20 cellular contexts compared by ENCODE assay signal in genomic region chr13:37209621-37210020, GRCh38.
"Had no signal": no experiment of that assay in that cellular context is flagged by ENCODE, and none has a peak within 500 bp of the region (broad histone marks: within the 10 kb centered on the region; RNA-seq: fewer than 3 reads in every experiment).

No MANE protein-coding gene starts in this region.

- H3K4me3 ChIP-seq: breast epithelium, esophagus squamous epithelium, right atrium auricular region, skin epidermis, suprapubic skin had no signal

- DNase-seq: activated CD4-positive, alpha-beta T cell treated with anti-CD3 and anti-CD28 coated beads, Interleukin-2, amount 10 ng/mL, durations not matched to agents 7 days and 5 days; activated CD4-positive, CD25-positive, alpha-beta regulatory T cell; activated CD8-positive, alpha-beta memory T cell treated with anti-CD3 and anti-CD28 coated beads, Interleukin-2, amount 50 U/mL, for 48 hours; activated naive CD8-positive, alpha-beta T cell treated with anti-CD3 and anti-CD28 coated beads for 36 hours; activated T-cell treated with anti-CD3 and anti-CD28 coated beads, Interleukin-2, amount 50 U/mL, for 72 hours; anterior cingulate cortex; esophagus squamous epithelium; foreskin keratinocyte; glutamatergic neuron; hypothalamus; nephron progenitor cell; occipital lobe; stimulated activated CD4-positive, alpha-beta T cell treated with anti-CD3 and anti-CD28 coated beads, Interleukin-4, amount 100 ng/mL, for 4 hours; stimulated activated CD8-positive, alpha-beta memory T cell treated with anti-CD3 and anti-CD28 coated beads, Interleukin-4, amount 100 ng/mL, for 48 hours; stimulated activated naive CD8-positive, alpha-beta T cell treated with anti-CD3 and anti-CD28 coated beads, Interleukin-15, Interleukin-2, amounts not matched to agents 100 U/mL and 50 U/mL, for 24 hours; trophoblast cell had no signal

- ATAC-seq: activated T-cell treated with anti-CD3 and anti-CD28 coated beads, Interleukin-2, amount 50 U/mL, for 72 hours; foreskin keratinocyte; stimulated activated naive CD8-positive, alpha-beta T cell treated with anti-CD3 and anti-CD28 coated beads, Interleukin-15, Interleukin-2, amounts not matched to agents 100 U/mL and 50 U/mL, for 24 hours had no signal

- H3K27me3 ChIP-seq: breast epithelium, esophagus squamous epithelium, foreskin keratinocyte, right atrium auricular region, suprapubic skin had no signal

- H3K36me3 ChIP-seq: breast epithelium, esophagus squamous epithelium, right atrium auricular region, suprapubic skin had no signal

- H3K9me3 ChIP-seq: breast epithelium, esophagus squamous epithelium, right atrium auricular region, suprapubic skin had no signal

- H3K4me1 ChIP-seq: breast epithelium, esophagus squamous epithelium, foreskin keratinocyte, right atrium auricular region, suprapubic skin had no signal

- H3K27ac ChIP-seq: breast epithelium, esophagus squamous epithelium, foreskin keratinocyte, right atrium auricular region, suprapubic skin had no signal
